Comparison of ENCODE assay signal across 15 cellular contexts in the genomic region with DNA sequence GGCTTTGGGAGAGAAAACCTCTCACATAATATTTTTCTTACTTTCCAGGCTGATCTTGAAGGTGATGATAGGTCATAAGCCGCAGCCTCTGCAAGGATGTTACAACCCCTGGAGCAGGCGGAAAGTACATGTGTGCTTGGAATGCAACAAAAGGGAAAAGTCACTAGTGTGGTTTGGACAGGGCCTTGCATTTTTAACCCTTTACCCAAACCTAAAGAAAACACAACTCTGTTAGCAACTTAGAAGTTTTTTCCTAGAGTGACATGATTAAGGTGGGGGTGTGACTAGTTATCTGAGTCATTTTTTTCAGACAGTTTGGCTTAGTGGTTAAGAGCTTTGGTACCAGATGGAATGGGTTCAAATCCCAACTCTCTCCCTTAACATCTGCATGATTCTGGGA.
DNase-seq lines count a peak whose midpoint lies in the region; ATAC-seq and TF ChIP-seq lines count a peak whose summit lies in the region.
"Had no signal": no experiment of that assay in that cellular context is flagged by ENCODE, and none has a peak within 500 bp of the region (broad histone marks: within the 10 kb centered on the region; RNA-seq: fewer than 3 reads in every experiment).

No MANE protein-coding gene starts in this region.

- TF ChIP-seq CTCF in fibroblast of pulmonary artery (IDR thresholded peaks at IDR 0.05; ENCODE audit: low read length, missing control alignments) (no peak), tibial artery (IDR thresholded peaks at IDR 0.05) (no peak), GM10266 (IDR thresholded peaks at IDR 0.05; ENCODE audit: control insufficient read depth, insufficient read depth, low read depth, missing control alignments) (no peak)

- no peak overlapping the region for H3K4me3 ChIP-seq in fibroblast of pulmonary artery (replicated peaks; ENCODE audit: low read depth, low read length)
- H3K4me3 ChIP-seq in tibial artery: no peak overlapping the region
- H3K4me3 ChIP-seq: A549, cardiac muscle cell, esophagus muscularis mucosa, tibial nerve had no signal

- H3K4me1 Mint-ChIP-seq in activated naive CD4-positive, alpha-beta T cell treated with anti-CD3 and anti-CD28 coated beads for 36 hours (ENCODE audit: low read depth): peaks cover 28% of the 10 kb centered on the region

- ATAC-seq in left ventricle myocardium superior (no peak), Right ventricle myocardium superior (ENCODE audit: poor library complexity) (no peak)
- ATAC-seq: A549; naive thymus-derived CD8-positive, alpha-beta T cell; Right ventricle myocardium inferior had no signal

- no peak for DNase-seq in activated naive CD4-positive, alpha-beta T cell treated with anti-CD3 and anti-CD28 coated beads for 36 hours
- DNase-seq in activated naive CD4-positive, alpha-beta T cell treated with Interleukin-2 at 50 U/mL for 16 hours: no peak
- peak; percentile 11 for DNase-seq in T1000 (lab: John Stamatoyannopoulos, UW)
- peak; percentile 86 for DNase-seq in fibroblast of pulmonary artery (ENCODE audit: low read depth)
- DNase-seq in tibial artery: no peak
- DNase-seq in left ventricle myocardium superior: no peak
- no peak for DNase-seq in GM10266 (ENCODE audit: extremely low spot score)
- DNase-seq in Right ventricle myocardium superior: no peak
- DNase-seq: naive thymus-derived CD8-positive, alpha-beta T cell; WERI-Rb-1 had no signal

- intact Hi-C loops in activated naive CD4-positive, alpha-beta T cell treated with anti-CD3 and anti-CD28 coated beads for 36 hours (cut with micrococcal nuclease): loop anchor here (10.0 kb wide), 1 partner anchor 411 kb away; no protein-coding TSS in a partner anchor
- intact Hi-C loops in tibial artery (cut with DNase I; ENCODE audit: low total_unique reads) (no loop called here), left ventricle myocardium superior (cut with micrococcal nuclease) (no loop called here), Right ventricle myocardium superior (cut with DNase I) (no loop called here)

- H3K27me3 Mint-ChIP-seq in activated naive CD4-positive, alpha-beta T cell treated with anti-CD3 and anti-CD28 coated beads for 36 hours (ENCODE audit: low read depth): peaks cover 16% of the 10 kb centered on the region

- H3K27ac ChIP-seq in tibial artery: peak overlapping the region; percentile 44 to 54
- H3K27ac ChIP-seq: cardiac muscle cell, esophagus muscularis mucosa, WERI-Rb-1 had no signal

- H3K36me3 ChIP-seq in tibial artery: no peaks in the 10 kb centered on the region
- H3K36me3 ChIP-seq: cardiac muscle cell, esophagus muscularis mucosa, tibial nerve, WERI-Rb-1 had no signal

- H3K27me3 ChIP-seq in tibial artery: no peaks in the 10 kb centered on the region
- H3K27me3 ChIP-seq: cardiac muscle cell, esophagus muscularis mucosa, tibial nerve had no signal

- no peaks in the 10 kb centered on the region for H3K9me3 ChIP-seq in tibial artery
- H3K9me3 ChIP-seq: A549, esophagus muscularis mucosa, tibial nerve had no signal

- no peak overlapping the region for H3K4me3 Mint-ChIP-seq in activated naive CD4-positive, alpha-beta T cell treated with anti-CD3 and anti-CD28 coated beads for 36 hours
- H3K4me3 Mint-ChIP-seq: naive thymus-derived CD8-positive, alpha-beta T cell had no signal

- no peaks in the 10 kb centered on the region for H3K36me3 Mint-ChIP-seq in activated naive CD4-positive, alpha-beta T cell treated with anti-CD3 and anti-CD28 coated beads for 36 hours (ENCODE audit: low read depth)

- H3K9me3 Mint-ChIP-seq in activated naive CD4-positive, alpha-beta T cell treated with anti-CD3 and anti-CD28 coated beads for 36 hours: no peaks in the 10 kb centered on the region
- H3K9me3 Mint-ChIP-seq: naive thymus-derived CD8-positive, alpha-beta T cell had no signal

- peaks cover 0 to 42% (median 32%) of the 10 kb centered on the region in 4 donors for H3K4me1 ChIP-seq in tibial artery

- H3K27ac Mint-ChIP-seq in activated naive CD4-positive, alpha-beta T cell treated with anti-CD3 and anti-CD28 coated beads for 36 hours: peak overlapping the region; percentile 22
- H3K27ac Mint-ChIP-seq: naive thymus-derived CD8-positive, alpha-beta T cell had no signal

- CTCF ChIA-PET in activated naive CD4-positive, alpha-beta T cell treated with anti-CD3 and anti-CD28 coated beads for 36 hours (lab: Charles Lee): interaction anchor here (0.9 kb wide), 1 partner anchor 50 kb away, joined by 3 read pairs; no protein-coding TSS in a partner anchor

Comparison
In these comparisons a context has a peak if more than half of its experiments do, and no peak if none do; other contexts are left out.
1. DNase-seq: peak in T1000 (single experiment) and fibroblast of pulmonary artery (single experiment); none in activated naive CD4-positive, alpha-beta T cell treated with anti-CD3 and anti-CD28 coated beads for 36 hours (single experiment), activated naive CD4-positive, alpha-beta T cell treated with Interleukin-2 at 50 U/mL for 16 hours (single experiment), tibial artery (0 of 2), left ventricle myocardium superior (single experiment), GM10266 (single experiment) and Right ventricle myocardium superior (single experiment).